ENCODE assay signal across 9 cellular contexts in genomic region chr7:143382791-143383641, GRCh38. TPM values are rescaled to one million over a fixed set of nuclear protein-coding genes. Genes with fewer than 3 reads are reported as not detected.
DNase-seq lines count a peak whose midpoint lies in the region; ATAC-seq and TF ChIP-seq lines count a peak whose summit lies in the region.
"Had no signal": no experiment of that assay in that cellular context is flagged by ENCODE, and none has a peak within 500 bp of the region (broad histone marks: within the 10 kb centered on the region; RNA-seq: fewer than 3 reads in every experiment).

No MANE protein-coding gene starts in this region.

- H3K9ac ChIP-seq in H9 (ENCODE audit: extremely low read depth, insufficient read length, low read length): no peak overlapping the region

- H3K23ac ChIP-seq in H9 (ENCODE audit: insufficient read length, low read depth, low read length): no peak overlapping the region

- in situ Hi-C loops in astrocyte of the cerebellum (cut with HindIII; ENCODE audit: low sequenced_read_pairs): no loop called here

- H3K23me2 ChIP-seq in H9 (ENCODE audit: insufficient read length, low read depth, low read length, poor library complexity, severe bottlenecking): peaks cover 14% of the 10 kb centered on the region

- H2BK20ac ChIP-seq in H9 (ENCODE audit: low read depth, low read length, poor library complexity, severe bottlenecking): no peak overlapping the region

- no peak overlapping the region for H3K14ac ChIP-seq in H9 (ENCODE audit: insufficient read depth, low read length)

- DNase-seq in H9 (peak; percentile 25), astrocyte of the cerebellum (ENCODE audit: low read depth) (no peak), immature natural killer cell (no peak), OCI-M1 (lab: John Stamatoyannopoulos, UW) (no peak), HPDE6-E6E7 (ENCODE audit: extremely low spot score) (no peak)
- no peak for DNase-seq in stimulated activated effector memory CD8-positive, alpha-beta T cell treated with anti-CD3 and anti-CD28 coated beads, Interleukin-12 subunit alpha, Interleukin-12 subunit beta, amount 100 ng/mL, for 72 hours (ENCODE audit: low spot score in 2 of 2)
- DNase-seq: nucleus accumbens had no signal

- peaks cover 17% of the 10 kb centered on the region; the same call in 1 of the 2 replicates for H3K79me2 ChIP-seq in H9 (ENCODE audit: insufficient read depth, low read length)

- H2AK5ac ChIP-seq in H9 (ENCODE audit: insufficient read length, low read length): no peak overlapping the region

- H3K36me3 Mint-ChIP-seq in H9 (ENCODE audit: insufficient read depth in 1 of 3, low read depth in 3 of 3): peaks cover 9 to 13% (median 13%) of the 10 kb centered on the region in 3 experiments; a peak in 5 of 7 replicates
- H3K36me3 Mint-ChIP-seq in immature natural killer cell: no peaks in the 10 kb centered on the region
- peaks cover 18% of the 10 kb centered on the region for H3K36me3 Mint-ChIP-seq in stimulated activated effector memory CD8-positive, alpha-beta T cell treated with anti-CD3 and anti-CD28 coated beads, Interleukin-12 subunit alpha, Interleukin-12 subunit beta, amount 100 ng/mL, for 72 hours

- no peaks in the 10 kb centered on the region for H3K9me3 ChIP-seq in H9 (ENCODE audit: control insufficient read depth, low read depth, low read length)

- no peak overlapping the region for H3K18ac ChIP-seq in H9 (ENCODE audit: insufficient read length, low read depth, low read length)

- H3K4me2 ChIP-seq in H9 (ENCODE audit: insufficient read depth, insufficient read length, low read length): peak overlapping the region; percentile 59

- peaks cover 5% of the 10 kb centered on the region; the same call in 1 of the 2 replicates for H3K4me1 ChIP-seq in H9 (ENCODE audit: insufficient read depth, low read length)

- H3K4me1 Mint-ChIP-seq in H9: peaks cover 22 to 27% of the 10 kb centered on the region in 2 experiments
- H3K4me1 Mint-ChIP-seq in immature natural killer cell: peaks cover 21 to 22% of the 10 kb centered on the region in 2 donors
- peaks cover 32% of the 10 kb centered on the region for H3K4me1 Mint-ChIP-seq in stimulated activated effector memory CD8-positive, alpha-beta T cell treated with anti-CD3 and anti-CD28 coated beads, Interleukin-12 subunit alpha, Interleukin-12 subunit beta, amount 100 ng/mL, for 72 hours

- no peak overlapping the region for H3K56ac ChIP-seq in H9 (ENCODE audit: insufficient read length, low read depth, low read length)

- peak overlapping the region in 1 of 2 experiments; percentile 76; a peak in 4 of 5 replicates for H3K4me3 Mint-ChIP-seq in H9
- peak overlapping the region in 2 of 5 donors; percentile 53 to 74 for H3K4me3 Mint-ChIP-seq in immature natural killer cell
- H3K4me3 Mint-ChIP-seq in stimulated activated effector memory CD8-positive, alpha-beta T cell treated with anti-CD3 and anti-CD28 coated beads, Interleukin-12 subunit alpha, Interleukin-12 subunit beta, amount 100 ng/mL, for 72 hours: no peak overlapping the region

- H4K5ac ChIP-seq in H9 (ENCODE audit: insufficient read length, low read depth, low read length): no peak overlapping the region

- H3K4ac ChIP-seq in H9 (ENCODE audit: low read depth, low read length): no peak overlapping the region

- H4K91ac ChIP-seq in H9 (ENCODE audit: insufficient read length, low read depth, low read length): no peak overlapping the region

- H3K27ac Mint-ChIP-seq in H9 (peak overlapping the region in 2 of 3 experiments; percentile 29 to 35; a peak in 2 of 7 replicates), immature natural killer cell (peak overlapping the region in 5 of 6 donors; percentile 37 to 71 (median 60))
- peak overlapping the region; percentile 61 for H3K27ac Mint-ChIP-seq in stimulated activated effector memory CD8-positive, alpha-beta T cell treated with anti-CD3 and anti-CD28 coated beads, Interleukin-12 subunit alpha, Interleukin-12 subunit beta, amount 100 ng/mL, for 72 hours

- H2BK120ac ChIP-seq in H9 (ENCODE audit: low read depth, low read length, poor library complexity, severe bottlenecking): no peak overlapping the region

- no CpG with 5 or more reads among the region's 15 CpGs for WGBS in H9 (ENCODE audit: extremely low coverage, insufficient read length, low lambda C conversion rate)

- no peak overlapping the region for H2AFZ ChIP-seq in H9 (ENCODE audit: low read length)

- no peak overlapping the region for H2BK5ac ChIP-seq in H9 (ENCODE audit: insufficient read length, low read length)

- no peak overlapping the region for H3K27ac ChIP-seq in H9 (ENCODE audit: insufficient read length, low read depth, low read length)

- no peaks in the 10 kb centered on the region; the same call in 1 of the 2 replicates for H3K27me3 Mint-ChIP-seq in H9 (ENCODE audit: low read depth)
- peaks cover 0 to 10% (median 3%) of the 10 kb centered on the region in 3 donors for H3K27me3 Mint-ChIP-seq in immature natural killer cell (ENCODE audit: low read depth in 3 of 3)

- H3T11ph ChIP-seq in H9 (ENCODE audit: low read length): no peak overlapping the region

- H4K8ac ChIP-seq in H9 (replicated peaks; ENCODE audit: insufficient read length, low read depth, low read length): no peak overlapping the region

- 0 out of 2 replicates have a peak, but pooled peaks cover under 1% of the 10 kb centered on the region for H3K27me3 ChIP-seq in H9 (ENCODE audit: insufficient read depth, low read length)

- peak overlapping the region; percentile 78 for H3K4me3 ChIP-seq in astrocyte of the cerebellum (ENCODE audit: low read depth, low read length)

- no peak overlapping the region for H2BK15ac ChIP-seq in H9 (ENCODE audit: low read depth, low read length)

- H3K9me3 Mint-ChIP-seq in H9 (no peaks in the 10 kb centered on the region), immature natural killer cell (no peaks in the 10 kb centered on the region)
- H3K9me3 Mint-ChIP-seq in stimulated activated effector memory CD8-positive, alpha-beta T cell treated with anti-CD3 and anti-CD28 coated beads, Interleukin-12 subunit alpha, Interleukin-12 subunit beta, amount 100 ng/mL, for 72 hours: no peaks in the 10 kb centered on the region

- no peak for TF ChIP-seq CTCF in H9 (conservative IDR thresholded peaks at IDR 0.05)
- no peak for TF ChIP-seq CTCF in astrocyte of the cerebellum (IDR thresholded peaks at IDR 0.05; ENCODE audit: low read depth, low read length, missing control alignments)

- peaks cover 5% of the 10 kb centered on the region for H3K79me1 ChIP-seq in H9 (ENCODE audit: insufficient read depth, low read depth, low read length, poor library complexity, severe bottlenecking)

- peaks cover 2% of the 10 kb centered on the region for H4K20me1 ChIP-seq in H9 (ENCODE audit: control insufficient read depth, insufficient read depth, insufficient read length)

- no peak overlapping the region for H2BK12ac ChIP-seq in H9 (ENCODE audit: insufficient read length, low read depth, low read length)

- ATAC-seq in stimulated activated effector memory CD8-positive, alpha-beta T cell treated with anti-CD3 and anti-CD28 coated beads, Interleukin-12 subunit alpha, Interleukin-12 subunit beta, amount 100 ng/mL, for 72 hours: no peak
- no peak for ATAC-seq in HG03457 (IDR thresholded peaks at IDR 0.05; ENCODE audit: unreplicated experiment)
- no peak for ATAC-seq in HG03175 (IDR thresholded peaks at IDR 0.05; ENCODE audit: unreplicated experiment)

RNA-seq across cellular contexts. Expression of gene ZYX, which starts 1.9 kb away (rescaled TPM):
- total RNA-seq in H9 (2021): 236 and 237 TPM in 2 replicates
- polyA plus RNA-seq in immature natural killer cell: 100 to 1,000 TPM in 1 of 3 donors, 10 to 100 TPM in 2; 50.7 to 144 (median 51.9) TPM

RNA-seq across cellular contexts. Expression of gene FAM131B, which starts 20.5 kb away (rescaled TPM):
- total RNA-seq in H9 (2021): 17.3 and 18.5 TPM in 2 replicates
- polyA plus RNA-seq in immature natural killer cell: 1 to 10 TPM; 1.2 to 2.3 (median 1.9) TPM

RNA-seq across cellular contexts. Expression of gene EPHA1, which starts 25.6 kb away (rescaled TPM):
- total RNA-seq in H9 (2021): 109 and 119 TPM in 2 replicates
- under 1 TPM in 2 of 3 donors, not detected in 1; 0.22 to 0.51 TPM for polyA plus RNA-seq in immature natural killer cell
